2 cellular contexts compared by ENCODE assay signal in the genomic region with DNA sequence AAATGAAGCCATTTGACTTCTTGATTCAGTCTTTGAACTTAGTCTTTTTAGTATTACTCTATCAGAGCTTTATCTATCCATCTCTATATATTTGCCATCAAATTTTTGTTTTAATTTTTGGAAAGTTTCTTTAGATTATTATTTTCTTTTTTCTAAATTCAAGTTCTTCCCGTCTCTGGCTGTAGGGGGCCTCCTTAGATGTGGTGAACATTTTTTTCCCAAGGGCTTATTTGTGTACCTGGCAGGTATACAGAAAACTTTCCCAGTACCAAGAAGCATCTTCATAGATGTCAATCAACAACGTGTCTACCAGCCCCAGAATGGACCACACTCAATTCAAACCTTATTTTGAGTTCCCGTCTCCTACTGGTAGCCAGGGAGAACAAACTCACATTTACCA.
TF ChIP-seq lines count a peak whose summit lies in the region.

No MANE protein-coding gene starts in this region.

TF ChIP-seq in liver, 16 proteins besides CTCF, POLR2A, EP300 and RAD21 (continued from another document):
- TF ChIP-seq, protein P1, sequence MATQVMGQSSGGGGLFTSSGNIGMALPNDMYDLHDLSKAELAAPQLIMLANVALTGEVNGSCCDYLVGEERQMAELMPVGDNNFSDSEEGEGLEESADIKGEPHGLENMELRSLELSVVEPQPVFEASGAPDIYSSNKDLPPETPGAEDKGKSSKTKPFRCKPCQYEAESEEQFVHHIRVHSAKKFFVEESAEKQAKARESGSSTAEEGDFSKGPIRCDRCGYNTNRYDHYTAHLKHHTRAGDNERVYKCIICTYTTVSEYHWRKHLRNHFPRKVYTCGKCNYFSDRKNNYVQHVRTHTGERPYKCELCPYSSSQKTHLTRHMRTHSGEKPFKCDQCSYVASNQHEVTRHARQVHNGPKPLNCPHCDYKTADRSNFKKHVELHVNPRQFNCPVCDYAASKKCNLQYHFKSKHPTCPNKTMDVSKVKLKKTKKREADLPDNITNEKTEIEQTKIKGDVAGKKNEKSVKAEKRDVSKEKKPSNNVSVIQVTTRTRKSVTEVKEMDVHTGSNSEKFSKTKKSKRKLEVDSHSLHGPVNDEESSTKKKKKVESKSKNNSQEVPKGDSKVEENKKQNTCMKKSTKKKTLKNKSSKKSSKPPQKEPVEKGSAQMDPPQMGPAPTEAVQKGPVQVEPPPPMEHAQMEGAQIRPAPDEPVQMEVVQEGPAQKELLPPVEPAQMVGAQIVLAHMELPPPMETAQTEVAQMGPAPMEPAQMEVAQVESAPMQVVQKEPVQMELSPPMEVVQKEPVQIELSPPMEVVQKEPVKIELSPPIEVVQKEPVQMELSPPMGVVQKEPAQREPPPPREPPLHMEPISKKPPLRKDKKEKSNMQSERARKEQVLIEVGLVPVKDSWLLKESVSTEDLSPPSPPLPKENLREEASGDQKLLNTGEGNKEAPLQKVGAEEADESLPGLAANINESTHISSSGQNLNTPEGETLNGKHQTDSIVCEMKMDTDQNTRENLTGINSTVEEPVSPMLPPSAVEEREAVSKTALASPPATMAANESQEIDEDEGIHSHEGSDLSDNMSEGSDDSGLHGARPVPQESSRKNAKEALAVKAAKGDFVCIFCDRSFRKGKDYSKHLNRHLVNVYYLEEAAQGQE (IDR thresholded peaks at IDR 0.05), result no peak
- TF ChIP-seq EGR1 (IDR thresholded peaks at IDR 0.05; ENCODE audit: low read depth in 2 of 2) (no peak), HNF4A (conservative IDR thresholded peaks at IDR 0.05) (no peak), FOXA2 (IDR thresholded peaks at IDR 0.05) (no peak), TAF1 (conservative IDR thresholded peaks at IDR 0.05) (no peak), GABPA (IDR thresholded peaks at IDR 0.05 in 1 of 2, conservative IDR thresholded peaks at IDR 0.05 in 1 of 2) (no peak)
- TF ChIP-seq, protein P2, sequence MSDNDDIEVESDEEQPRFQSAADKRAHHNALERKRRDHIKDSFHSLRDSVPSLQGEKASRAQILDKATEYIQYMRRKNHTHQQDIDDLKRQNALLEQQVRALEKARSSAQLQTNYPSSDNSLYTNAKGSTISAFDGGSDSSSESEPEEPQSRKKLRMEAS (IDR thresholded peaks at IDR 0.05), result no peak
- TF ChIP-seq, protein P3, sequence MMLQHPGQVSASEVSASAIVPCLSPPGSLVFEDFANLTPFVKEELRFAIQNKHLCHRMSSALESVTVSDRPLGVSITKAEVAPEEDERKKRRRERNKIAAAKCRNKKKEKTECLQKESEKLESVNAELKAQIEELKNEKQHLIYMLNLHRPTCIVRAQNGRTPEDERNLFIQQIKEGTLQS (IDR thresholded peaks at IDR 0.05), result no peak

TF ChIP-seq in HepG2, 621 proteins besides CTCF, POLR2A, EP300 and RAD21 (continued from another document):
- TF ChIP-seq, protein P4, sequence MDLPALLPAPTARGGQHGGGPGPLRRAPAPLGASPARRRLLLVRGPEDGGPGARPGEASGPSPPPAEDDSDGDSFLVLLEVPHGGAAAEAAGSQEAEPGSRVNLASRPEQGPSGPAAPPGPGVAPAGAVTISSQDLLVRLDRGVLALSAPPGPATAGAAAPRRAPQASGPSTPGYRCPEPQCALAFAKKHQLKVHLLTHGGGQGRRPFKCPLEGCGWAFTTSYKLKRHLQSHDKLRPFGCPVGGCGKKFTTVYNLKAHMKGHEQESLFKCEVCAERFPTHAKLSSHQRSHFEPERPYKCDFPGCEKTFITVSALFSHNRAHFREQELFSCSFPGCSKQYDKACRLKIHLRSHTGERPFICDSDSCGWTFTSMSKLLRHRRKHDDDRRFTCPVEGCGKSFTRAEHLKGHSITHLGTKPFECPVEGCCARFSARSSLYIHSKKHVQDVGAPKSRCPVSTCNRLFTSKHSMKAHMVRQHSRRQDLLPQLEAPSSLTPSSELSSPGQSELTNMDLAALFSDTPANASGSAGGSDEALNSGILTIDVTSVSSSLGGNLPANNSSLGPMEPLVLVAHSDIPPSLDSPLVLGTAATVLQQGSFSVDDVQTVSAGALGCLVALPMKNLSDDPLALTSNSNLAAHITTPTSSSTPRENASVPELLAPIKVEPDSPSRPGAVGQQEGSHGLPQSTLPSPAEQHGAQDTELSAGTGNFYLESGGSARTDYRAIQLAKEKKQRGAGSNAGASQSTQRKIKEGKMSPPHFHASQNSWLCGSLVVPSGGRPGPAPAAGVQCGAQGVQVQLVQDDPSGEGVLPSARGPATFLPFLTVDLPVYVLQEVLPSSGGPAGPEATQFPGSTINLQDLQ (CRISPR knock-in tag; IDR thresholded peaks at IDR 0.05), result no peak
- TF ChIP-seq, protein P5, sequence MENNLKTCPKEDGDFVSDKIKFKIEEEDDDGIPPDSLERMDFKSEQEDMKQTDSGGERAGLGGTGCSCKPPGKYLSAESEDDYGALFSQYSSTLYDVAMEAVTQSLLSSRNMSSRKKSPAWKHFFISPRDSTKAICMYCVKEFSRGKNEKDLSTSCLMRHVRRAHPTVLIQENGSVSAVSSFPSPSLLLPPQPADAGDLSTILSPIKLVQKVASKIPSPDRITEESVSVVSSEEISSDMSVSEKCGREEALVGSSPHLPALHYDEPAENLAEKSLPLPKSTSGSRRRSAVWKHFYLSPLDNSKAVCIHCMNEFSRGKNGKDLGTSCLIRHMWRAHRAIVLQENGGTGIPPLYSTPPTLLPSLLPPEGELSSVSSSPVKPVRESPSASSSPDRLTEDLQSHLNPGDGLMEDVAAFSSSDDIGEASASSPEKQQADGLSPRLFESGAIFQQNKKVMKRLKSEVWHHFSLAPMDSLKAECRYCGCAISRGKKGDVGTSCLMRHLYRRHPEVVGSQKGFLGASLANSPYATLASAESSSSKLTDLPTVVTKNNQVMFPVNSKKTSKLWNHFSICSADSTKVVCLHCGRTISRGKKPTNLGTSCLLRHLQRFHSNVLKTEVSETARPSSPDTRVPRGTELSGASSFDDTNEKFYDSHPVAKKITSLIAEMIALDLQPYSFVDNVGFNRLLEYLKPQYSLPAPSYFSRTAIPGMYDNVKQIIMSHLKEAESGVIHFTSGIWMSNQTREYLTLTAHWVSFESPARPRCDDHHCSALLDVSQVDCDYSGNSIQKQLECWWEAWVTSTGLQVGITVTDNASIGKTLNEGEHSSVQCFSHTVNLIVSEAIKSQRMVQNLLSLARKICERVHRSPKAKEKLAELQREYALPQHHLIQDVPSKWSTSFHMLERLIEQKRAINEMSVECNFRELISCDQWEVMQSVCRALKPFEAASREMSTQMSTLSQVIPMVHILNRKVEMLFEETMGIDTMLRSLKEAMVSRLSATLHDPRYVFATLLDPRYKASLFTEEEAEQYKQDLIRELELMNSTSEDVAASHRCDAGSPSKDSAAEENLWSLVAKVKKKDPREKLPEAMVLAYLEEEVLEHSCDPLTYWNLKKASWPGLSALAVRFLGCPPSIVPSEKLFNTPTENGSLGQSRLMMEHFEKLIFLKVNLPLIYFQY (CRISPR knock-in tag; IDR thresholded peaks at IDR 0.05; ENCODE audit: borderline replicate concordance), result no peak
- TF ChIP-seq NBN (conservative IDR thresholded peaks at IDR 0.05), result no peak
- no peak for TF ChIP-seq ZNF468 (CRISPR knock-in tag; IDR thresholded peaks at IDR 0.05)
- no peak for TF ChIP-seq ZNF83 (CRISPR knock-in tag; IDR thresholded peaks at IDR 0.05; ENCODE audit: borderline replicate concordance)
- no peak for TF ChIP-seq TBL1XR1 (IDR thresholded peaks at IDR 0.05; ENCODE audit: borderline replicate concordance, low read length, partially characterized antibody)
- no peak for TF ChIP-seq HMGA1 (CRISPR knock-in tag; conservative IDR thresholded peaks at IDR 0.05)
- no peak for TF ChIP-seq NFIB (CRISPR knock-in tag; IDR thresholded peaks at IDR 0.05; ENCODE audit: borderline replicate concordance)
- TF ChIP-seq FOXM1 (CRISPR knock-in tag; IDR thresholded peaks at IDR 0.05), result no peak
- no peak for TF ChIP-seq SNAPC2 (CRISPR knock-in tag; IDR thresholded peaks at IDR 0.05)
- TF ChIP-seq SIX4 (CRISPR knock-in tag; IDR thresholded peaks at IDR 0.05), result no peak
- no peak for TF ChIP-seq RCOR2 (CRISPR knock-in tag; IDR thresholded peaks at IDR 0.05)
- no peak for TF ChIP-seq SNRNP70 (IDR thresholded peaks at IDR 0.05; ENCODE audit: low read depth, low read length)
- no peak for TF ChIP-seq ATRX (CRISPR knock-in tag; IDR thresholded peaks at IDR 0.05; ENCODE audit: borderline replicate concordance)
- TF ChIP-seq JDP2 (CRISPR knock-in tag; IDR thresholded peaks at IDR 0.05; ENCODE audit: borderline replicate concordance), result no peak
- no peak for TF ChIP-seq SMYD3 (CRISPR knock-in tag; IDR thresholded peaks at IDR 0.05)
